16 cellular contexts compared by ENCODE assay signal in genomic region chr7:137920637-137921473, GRCh38.
DNase-seq lines count a peak whose midpoint lies in the region; ATAC-seq, FAIRE-seq and TF ChIP-seq lines count a peak whose summit lies in the region.
"Had no signal": no experiment of that assay in that cellular context is flagged by ENCODE, and none has a peak within 500 bp of the region (broad histone marks: within the 10 kb centered on the region; RNA-seq: fewer than 3 reads in every experiment).

No MANE protein-coding gene starts in this region.

- ATAC-seq in Right ventricle myocardium inferior (peak; percentile 32), aorta (ENCODE audit: low FRiP score) (peak; percentile 31), GM21576 (IDR thresholded peaks at IDR 0.05; ENCODE audit: unreplicated experiment) (no peak), GM21723 (IDR thresholded peaks at IDR 0.05; ENCODE audit: unreplicated experiment) (no peak)

- TF ChIP-seq RAD21 in liver (IDR thresholded peaks at IDR 0.05) = peak in 1 of 2 donors; percentile 14

- H3K27me3 ChIP-seq in endothelial cell of umbilical vein (ENCODE audit: control insufficient read depth in 2 of 2, insufficient read depth in 2 of 2, low read length in 2 of 2) (no peaks in the 10 kb centered on the region), liver (ENCODE audit: control insufficient read depth in 4 of 4, insufficient read depth in 4 of 4, low read length in 3 of 4) (no peaks in the 10 kb centered on the region), aorta (ENCODE audit: control insufficient read depth in 1 of 2, insufficient read depth in 2 of 2, low read length in 1 of 2) (no peaks in the 10 kb centered on the region)

- peaks cover 52% of the 10 kb centered on the region for H3K79me2 ChIP-seq in endothelial cell of umbilical vein (ENCODE audit: control insufficient read depth, insufficient read depth, low read length)

- H4K20me1 ChIP-seq in endothelial cell of umbilical vein (replicated peaks; ENCODE audit: control insufficient read depth, extremely low read depth, insufficient read depth, low read length) = no peaks in the 10 kb centered on the region

- no peaks in the 10 kb centered on the region for H3K36me3 ChIP-seq in endothelial cell of umbilical vein (ENCODE audit: control insufficient read depth in 2 of 2, extremely low read depth in 1 of 2, insufficient read depth in 2 of 2, low read length in 2 of 2)
- H3K36me3 ChIP-seq in liver (ENCODE audit: control insufficient read depth in 4 of 4, insufficient read depth in 3 of 4, low read depth in 1 of 4, low read length in 3 of 4) = peaks cover 0 to 13% (median 2%) of the 10 kb centered on the region in 4 donors
- no peaks in the 10 kb centered on the region for H3K36me3 ChIP-seq in aorta (ENCODE audit: control insufficient read depth in 1 of 2, insufficient read depth in 2 of 2, low read length in 1 of 2)

- DNase-seq in Right ventricle myocardium inferior (ENCODE audit: missing footprints) (no peak), cardiac septum (ENCODE audit: low spot score) (no peak), endothelial cell of umbilical vein (ENCODE audit: low read depth, low spot score) (peak; percentile 23), aorta (no peak), GM10266 (ENCODE audit: extremely low spot score) (no peak)
- DNase-seq: activated CD4-positive, alpha-beta T cell treated with anti-CD3 and anti-CD28 coated beads, Interleukin-2, amount 50 U/mL, for 48 hours; amniotic stem cell; kidney glomerular epithelial cell; NCI-H1694; NK-92 treated with Interleukin-12 subunit alpha and Interleukin-12 subunit beta, amount 100 ng/mL, for 24 hours; occipital lobe; stimulated activated CD4-positive, alpha-beta T cell treated with anti-CD3 and anti-CD28 coated beads, Interleukin-4, amount 100 ng/mL, for 1 hour; substantia nigra had no signal

- intact Hi-C loops in Right ventricle myocardium inferior (cut with DNase I) (no loop called here), cardiac septum (cut with DNase I) (no loop called here), endothelial cell of umbilical vein (cut with micrococcal nuclease) (no loop called here), aorta (cut with DNase I) (no loop called here)

- TF ChIP-seq POLR2A in endothelial cell of umbilical vein (IDR thresholded peaks at IDR 0.05; ENCODE audit: low read depth, low read length) = no peak

- no peak overlapping the region for H3K9ac ChIP-seq in endothelial cell of umbilical vein (replicated peaks; ENCODE audit: extremely low read depth, insufficient read depth, low read length)
- no peak overlapping the region for H3K9ac ChIP-seq in liver (ENCODE audit: low read depth in 1 of 2, low read length in 2 of 2)

- H3K4me1 ChIP-seq in endothelial cell of umbilical vein (ENCODE audit: control insufficient read depth, extremely low read depth, insufficient read depth, low read length) (peaks cover 6% of the 10 kb centered on the region), liver (ENCODE audit: control insufficient read depth in 4 of 4, insufficient read depth in 4 of 4, low read length in 3 of 4) (peaks cover 0 to 5% (median 0%) of the 10 kb centered on the region in 4 donors), aorta (ENCODE audit: control insufficient read depth in 1 of 2, insufficient read depth in 2 of 2, low read length in 2 of 2) (peaks cover 7 to 15% of the 10 kb centered on the region in 2 donors)

- H3K9me3 ChIP-seq in endothelial cell of umbilical vein (replicated peaks; ENCODE audit: control insufficient read depth, insufficient read depth, low read length) (no peaks in the 10 kb centered on the region), liver (ENCODE audit: control insufficient read depth in 4 of 4, low read length in 3 of 4) (no peaks in the 10 kb centered on the region), aorta (ENCODE audit: control insufficient read depth, low read length) (no peaks in the 10 kb centered on the region)

- WGBS in liver = 52% methylated on average over 6 of the region's 6 CpGs
- 27 to 28% methylated on average over 6 of the region's 6 CpGs for WGBS in aorta, 2 donors

- H3K4me2 ChIP-seq in endothelial cell of umbilical vein (ENCODE audit: insufficient read depth, low read length) = no peak overlapping the region

- no TSS peak for BruUV-seq in endothelial cell of umbilical vein (replicated peaks; lab: Mats Ljungman, UMichigan)

- CTCF ChIA-PET in endothelial cell of umbilical vein (lab: Charles Lee) = interaction anchor here (0.7 to 1.5 kb wide), 6 partner anchors 39 to 265 kb away, joined by 3 to 6 read pairs (median 3); partner anchors contain the start of gene CREB3L2

- dilution Hi-C loops in endothelial cell of umbilical vein (cut with MboI; ENCODE audit: extremely low pct_ligation_motif_present, low sequenced_read_pairs) = no loop called here

- no peak for FAIRE-seq in endothelial cell of umbilical vein (lab: Jason Lieb, UNC)

- no peak overlapping the region for H3K27ac ChIP-seq in endothelial cell of umbilical vein (ENCODE audit: insufficient read depth, low read depth, low read length)
- peak overlapping the region in 1 of 2 donors; percentile 16 for H3K27ac ChIP-seq in liver (ENCODE audit: low read depth in 1 of 2, low read length in 2 of 2)
- no peak overlapping the region for H3K27ac ChIP-seq in aorta (ENCODE audit: low read depth in 1 of 2, low read length in 2 of 2)

- TF ChIP-seq CTCF in endothelial cell of umbilical vein (IDR thresholded peaks at IDR 0.05; ENCODE audit: extremely low read depth in 1 of 2, insufficient read depth in 1 of 2, low read depth in 1 of 2, low read length in 2 of 2) (no peak), liver (IDR thresholded peaks at IDR 0.05; ENCODE audit: low read depth, low read length, missing input control) (no peak), GM10266 (IDR thresholded peaks at IDR 0.05; ENCODE audit: control insufficient read depth, insufficient read depth, low read depth, missing control alignments) (no peak)

- POLR2A ChIA-PET in endothelial cell of umbilical vein (lab: Charles Lee) = no interaction called here

- H3K9me1 ChIP-seq in endothelial cell of umbilical vein (replicated peaks; ENCODE audit: control insufficient read depth, extremely low read depth, insufficient read depth, low read length) = no peaks in the 10 kb centered on the region

- no peak overlapping the region for H2AFZ ChIP-seq in endothelial cell of umbilical vein (ENCODE audit: low read depth, low read length)

- H3K4me3 ChIP-seq in endothelial cell of umbilical vein (replicated peaks in 1 of 3; ENCODE audit: insufficient read depth in 1 of 3, low read depth in 1 of 3, low read length in 3 of 3) (no peak overlapping the region), liver (ENCODE audit: low read depth in 1 of 3, low read length in 3 of 3) (no peak overlapping the region), aorta (ENCODE audit: low read length in 2 of 2) (no peak overlapping the region)

TF ChIP-seq in endothelial cell of umbilical vein, 7 proteins besides CTCF, POLR2A, EP300 and RAD21:
- TF ChIP-seq EZH2 (IDR thresholded peaks at IDR 0.05; ENCODE audit: borderline replicate concordance, low read depth, low read length, severe bottlenecking) (no peak), POLR2AphosphoS5 (IDR thresholded peaks at IDR 0.05; ENCODE audit: insufficient read depth, low read depth, low read length) (no peak), MYC (IDR thresholded peaks at IDR 0.05; ENCODE audit: low read depth, low read length) (no peak), JUN (IDR thresholded peaks at IDR 0.05; ENCODE audit: borderline replicate concordance, insufficient read depth, insufficient read length, low read depth) (no peak), FOS (IDR thresholded peaks at IDR 0.05; ENCODE audit: borderline replicate concordance, insufficient read depth, low read length) (no peak), GATA2 (IDR thresholded peaks at IDR 0.05; ENCODE audit: insufficient read depth, insufficient read length, low read depth, low read length) (no peak)
- TF ChIP-seq, protein P1, sequence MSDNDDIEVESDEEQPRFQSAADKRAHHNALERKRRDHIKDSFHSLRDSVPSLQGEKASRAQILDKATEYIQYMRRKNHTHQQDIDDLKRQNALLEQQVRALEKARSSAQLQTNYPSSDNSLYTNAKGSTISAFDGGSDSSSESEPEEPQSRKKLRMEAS (IDR thresholded peaks at IDR 0.05; ENCODE audit: insufficient read depth, insufficient read length) = no peak

TF ChIP-seq in liver, 16 proteins besides CTCF, POLR2A, EP300 and RAD21:
- TF ChIP-seq NR2F2 (IDR thresholded peaks at IDR 0.05) (peak; percentile 75), ATF3 (IDR thresholded peaks at IDR 0.05) (no peak), TAF1 (conservative IDR thresholded peaks at IDR 0.05) (no peak), HNF4A (conservative IDR thresholded peaks at IDR 0.05) (no peak), HNF4G (IDR thresholded peaks at IDR 0.05) (no peak), ZBTB33 (IDR thresholded peaks at IDR 0.05) (peak; percentile 12), YY1 (IDR thresholded peaks at IDR 0.05) (no peak)
TF ChIP-seq in liver: peak in this region for 2.

Comparison
In these comparisons a context has a peak if more than half of its experiments do, and no peak if none do; other contexts are left out.
1. ATAC-seq: peak in Right ventricle myocardium inferior (single experiment) and aorta (single experiment); none in GM21576 (single experiment) and GM21723 (single experiment).